ENCODE assay signal across 9 cellular contexts in genomic region chr10:1074748-1075358, GRCh38. TPM values are rescaled to one million over a fixed set of nuclear protein-coding genes. Genes with fewer than 3 reads are reported as not detected.
A peak's percentile ranks its signal among the peaks of the same experiment; 100 is the strongest.
DNase-seq lines count a peak whose midpoint lies in the region; ATAC-seq and TF ChIP-seq lines count a peak whose summit lies in the region.
"Had no signal": no experiment of that assay in that cellular context is flagged by ENCODE, and none has a peak within 500 bp of the region (broad histone marks: within the 10 kb centered on the region; RNA-seq: fewer than 3 reads in every experiment).

No MANE protein-coding gene starts in this region.

- no peak overlapping the region for H3K4me2 ChIP-seq in smooth muscle cell

- POLR2A ChIA-PET in Panc1 (lab: Charles Lee) = interaction anchor here (0.6 kb wide), 1 partner anchor 11 kb away, joined by 5 read pairs; no protein-coding TSS in a partner anchor

- H3K4me1 ChIP-seq in Panc1 (ENCODE audit: control insufficient read depth, insufficient read depth, low read length) (no peaks in the 10 kb centered on the region), smooth muscle cell (ENCODE audit: low read depth) (no peaks in the 10 kb centered on the region), body of pancreas (no peaks in the 10 kb centered on the region)

- peak overlapping the region; percentile 67 for H3K27ac Mint-ChIP-seq in activated naive CD4-positive, alpha-beta T cell treated with anti-CD3 and anti-CD28 coated beads, Interleukin-2, amount 10 ng/mL, durations not matched to agents 7 days and 5 days

- H3K4me3 ChIP-seq in Panc1 (ENCODE audit: low read depth in 2 of 2, low read length in 2 of 2) (no peak overlapping the region), fibroblast of pulmonary artery (replicated peaks; ENCODE audit: low read depth, low read length) (no peak overlapping the region), smooth muscle cell (no peak overlapping the region), body of pancreas (no peak overlapping the region)

- CTCF ChIA-PET in activated naive CD4-positive, alpha-beta T cell treated with anti-CD3 and anti-CD28 coated beads, Interleukin-2, amount 10 ng/mL, durations not matched to agents 7 days and 5 days (lab: Charles Lee) = interaction anchor here (0.6 to 1.3 kb wide), 4 partner anchors 17 to 410 kb away, joined by 3 to 4 read pairs (median 3); no protein-coding TSS in a partner anchor
- CTCF ChIA-PET in Panc1 (lab: Charles Lee) = interaction anchor here (0.6 kb wide), 1 partner anchor 17 kb away, joined by 4 read pairs; no protein-coding TSS in a partner anchor

- no peak overlapping the region for H3K4me3 Mint-ChIP-seq in activated naive CD4-positive, alpha-beta T cell treated with anti-CD3 and anti-CD28 coated beads, Interleukin-2, amount 10 ng/mL, durations not matched to agents 7 days and 5 days

- in situ Hi-C loops in Panc1 (cut with HindIII; ENCODE audit: low pct_unique_long_range_greater_than_20kb, low sequenced_read_pairs) = no loop called here

- TF ChIP-seq CTCF in Panc1 (IDR thresholded peaks at IDR 0.05) (peak; percentile 43; the same call in 1 of the 2 replicates), fibroblast of pulmonary artery (IDR thresholded peaks at IDR 0.05; ENCODE audit: low read length, missing control alignments) (peak; percentile 35), smooth muscle cell (IDR thresholded peaks at IDR 0.05; ENCODE audit: borderline replicate concordance, insufficient read depth, poor library complexity, severe bottlenecking) (peak; percentile 10), body of pancreas (IDR thresholded peaks at IDR 0.05) (peak in 1 of 7 experiments; percentile 9)

- H3K27me3 ChIP-seq in Panc1 (ENCODE audit: control insufficient read depth, insufficient read depth, low read length) = no peaks in the 10 kb centered on the region
- no peaks in the 10 kb centered on the region for H3K27me3 ChIP-seq in smooth muscle cell (ENCODE audit: low read depth)
- H3K27me3 ChIP-seq in body of pancreas = no peaks in the 10 kb centered on the region

- no peak overlapping the region for H3K9ac ChIP-seq in smooth muscle cell (ENCODE audit: low read depth)

- intact Hi-C loops in Panc1 (cut with micrococcal nuclease; ENCODE audit: unreplicated experiment) (no loop called here), body of pancreas (cut with DNase I) (no loop called here)

- no peak for DNase-seq in activated naive CD4-positive, alpha-beta T cell treated with anti-CD3 and anti-CD28 coated beads, Interleukin-2, amount 10 ng/mL, durations not matched to agents 7 days and 5 days
- no peak for DNase-seq in activated naive CD4-positive, alpha-beta T cell treated with anti-CD3 and anti-CD28 coated beads, Interleukin-2, amount 50 U/mL, for 16 hours
- DNase-seq in Panc1 (ENCODE audit: low read depth, low spot score) (no peak), fibroblast of pulmonary artery (ENCODE audit: low read depth) (peak; percentile 41), smooth muscle cell (lab: John Stamatoyannopoulos, UW; ENCODE audit: unreplicated experiment) (no peak), body of pancreas (no peak), AG20443 (ENCODE audit: low spot score) (no peak), cerebellar nuclear complex (lab: John Stamatoyannopoulos, UW) (no peak)
- DNase-seq: left cardiac atrium had no signal

- no TSS peak for BruUV-seq in Panc1 (replicated peaks; lab: Mats Ljungman, UMichigan)

- peaks cover 40% of the 10 kb centered on the region for H3K36me3 Mint-ChIP-seq in activated naive CD4-positive, alpha-beta T cell treated with anti-CD3 and anti-CD28 coated beads, Interleukin-2, amount 10 ng/mL, durations not matched to agents 7 days and 5 days

- 96% methylated on average over 20 of the region's 20 CpGs for WGBS in smooth muscle cell (ENCODE audit: low lambda C conversion rate)
- 88 to 89% methylated on average over 19 to 20 of the region's 20 CpGs for WGBS in body of pancreas, 2 donors

- no peak overlapping the region for H3K27ac ChIP-seq in Panc1 (ENCODE audit: low read length)
- H3K27ac ChIP-seq in smooth muscle cell (ENCODE audit: low read depth) = no peak overlapping the region
- H3K27ac ChIP-seq in body of pancreas = no peak overlapping the region

- H3F3A ChIP-seq in smooth muscle cell (ENCODE audit: low read depth) = no peaks in the 10 kb centered on the region

- H3K79me2 ChIP-seq in smooth muscle cell (ENCODE audit: low read depth) = peaks cover 10% of the 10 kb centered on the region

- no peak for TF ChIP-seq POLR2A in body of pancreas (IDR thresholded peaks at IDR 0.05)

- no peaks in the 10 kb centered on the region for H3K27me3 Mint-ChIP-seq in activated naive CD4-positive, alpha-beta T cell treated with anti-CD3 and anti-CD28 coated beads, Interleukin-2, amount 10 ng/mL, durations not matched to agents 7 days and 5 days

- no peak overlapping the region for H2AFZ ChIP-seq in smooth muscle cell (ENCODE audit: low read depth)

- no peaks in the 10 kb centered on the region; the same call in 1 of the 2 replicates for H3K36me3 ChIP-seq in Panc1 (ENCODE audit: control insufficient read depth, insufficient read depth, low read length)
- peaks cover 1% of the 10 kb centered on the region for H3K36me3 ChIP-seq in smooth muscle cell (ENCODE audit: low read depth)
- H3K36me3 ChIP-seq in body of pancreas (replicated peaks in 1 of 2; ENCODE audit: insufficient read depth in 1 of 2, low read depth in 2 of 2) = peaks cover 5 to 11% of the 10 kb centered on the region in 2 donors

- H4K20me1 ChIP-seq in smooth muscle cell (ENCODE audit: low read depth) = peaks cover 56% of the 10 kb centered on the region

- ATAC-seq in Panc1 = peak; percentile 45; the same call in 1 of the 2 replicates
- no peak for ATAC-seq in body of pancreas

- no peaks in the 10 kb centered on the region for H3K9me3 Mint-ChIP-seq in activated naive CD4-positive, alpha-beta T cell treated with anti-CD3 and anti-CD28 coated beads, Interleukin-2, amount 10 ng/mL, durations not matched to agents 7 days and 5 days

- H3K4me1 Mint-ChIP-seq in activated naive CD4-positive, alpha-beta T cell treated with anti-CD3 and anti-CD28 coated beads, Interleukin-2, amount 10 ng/mL, durations not matched to agents 7 days and 5 days = peaks cover 6% of the 10 kb centered on the region

- H3K9me3 ChIP-seq in Panc1 (ENCODE audit: control insufficient read depth, insufficient read depth, low read depth, low read length) (no peaks in the 10 kb centered on the region), smooth muscle cell (replicated peaks; ENCODE audit: low read depth) (no peaks in the 10 kb centered on the region), body of pancreas (no peaks in the 10 kb centered on the region)

RNA-seq across cellular contexts. Expression of gene WDR37, which starts 18.7 kb away (rescaled TPM):
- 9.6 TPM for total RNA-seq in Panc1 (2021; ENCODE audit: unreplicated experiment)
- polyA plus RNA-seq in Panc1 (2012; ENCODE audit: insufficient read length) = 5.0 TPM
- 10.7 and 14.0 TPM in 2 replicates for total RNA-seq in smooth muscle cell
- polyA plus RNA-seq in smooth muscle cell = 10.5 and 12.8 TPM in 2 replicates
- 10 to 100 TPM in 1 of 2 donors, 1 to 10 TPM in 1; 9.9 to 14.3 TPM for total RNA-seq in body of pancreas

RNA-seq across cellular contexts. Expression of gene IDI1, which starts 25.9 kb away (rescaled TPM):
- 47.9 TPM for total RNA-seq in Panc1 (2021; ENCODE audit: unreplicated experiment)
- polyA plus RNA-seq in Panc1 (2012; ENCODE audit: insufficient read length) = 22.5 TPM
- 142 and 240 TPM in 2 replicates for total RNA-seq in smooth muscle cell
- 136 and 165 TPM in 2 replicates for polyA plus RNA-seq in smooth muscle cell
- 10 to 100 TPM; 15.6 to 20.4 TPM for total RNA-seq in body of pancreas

RNA-seq across cellular contexts. Expression of gene IDI2, which starts 49.2 kb away (rescaled TPM):
- total RNA-seq in Panc1 (2021; ENCODE audit: unreplicated experiment) (not detected), smooth muscle cell (not detected in 2 replicates), body of pancreas (not detected)
- not detected for polyA plus RNA-seq in Panc1 (2012; ENCODE audit: insufficient read length)
- not detected in 2 replicates for polyA plus RNA-seq in smooth muscle cell
- total RNA-seq: left cardiac atrium had no signal
